ENCODE assay signal across 12 cellular contexts in genomic region chr1:192225713-192226112, GRCh38.
DNase-seq lines count a peak whose midpoint lies in the region; ATAC-seq and TF ChIP-seq lines count a peak whose summit lies in the region.
"Had no signal": no experiment of that assay in that cellular context is flagged by ENCODE, and none has a peak within 500 bp of the region (broad histone marks: within the 10 kb centered on the region; RNA-seq: fewer than 3 reads in every experiment).

No MANE protein-coding gene starts in this region.

- H3K4me3 Mint-ChIP-seq in progenitor cell of endocrine pancreas (ENCODE audit: low read depth) (no peak overlapping the region), type B pancreatic cell (no peak overlapping the region)

- ATAC-seq in HG02571 (IDR thresholded peaks at IDR 0.05; ENCODE audit: unreplicated experiment) = no peak

- DNase-seq in HCEC 1CT (peak; percentile 90), NOMO-1 treated with DMSO at 0.1 percent for 48 hours (lab: John Stamatoyannopoulos, UW; ENCODE audit: unreplicated experiment) (peak; percentile 62), dermis blood vessel endothelial cell (peak; percentile 63), smooth muscle cell (lab: John Stamatoyannopoulos, UW; ENCODE audit: unreplicated experiment) (no peak), progenitor cell of endocrine pancreas (ENCODE audit: low spot score, unreplicated experiment) (no peak), type B pancreatic cell (ENCODE audit: extremely low spot score, unreplicated experiment) (no peak)
- DNase-seq: glutamatergic neuron, NCI-H1436, NCI-H524, SJCRH30 had no signal

- no peaks in the 10 kb centered on the region for H3K4me1 ChIP-seq in smooth muscle cell (ENCODE audit: low read depth)
- H3K4me1 ChIP-seq: SJCRH30 had no signal

- peak overlapping the region; percentile 6 for H3K27ac ChIP-seq in smooth muscle cell (ENCODE audit: low read depth)
- H3K27ac ChIP-seq: SJCRH30, thoracic aorta had no signal

- WGBS in smooth muscle cell (ENCODE audit: low lambda C conversion rate) = 63% methylated on average over 3 of the region's 3 CpGs

- no peaks in the 10 kb centered on the region for H3K36me3 Mint-ChIP-seq in progenitor cell of endocrine pancreas (ENCODE audit: insufficient read depth)
- H3K36me3 Mint-ChIP-seq in type B pancreatic cell = no peaks in the 10 kb centered on the region

- H3K36me3 ChIP-seq in smooth muscle cell (ENCODE audit: low read depth) = no peaks in the 10 kb centered on the region
- H3K36me3 ChIP-seq: SJCRH30, thoracic aorta had no signal

- H3K79me2 ChIP-seq in smooth muscle cell (ENCODE audit: low read depth) = no peaks in the 10 kb centered on the region

- H3K9me3 Mint-ChIP-seq in progenitor cell of endocrine pancreas (ENCODE audit: low read depth) (no peaks in the 10 kb centered on the region), type B pancreatic cell (no peaks in the 10 kb centered on the region)

- TF ChIP-seq CTCF in smooth muscle cell (IDR thresholded peaks at IDR 0.05; ENCODE audit: borderline replicate concordance, insufficient read depth, poor library complexity, severe bottlenecking) = no peak
- no peak for TF ChIP-seq CTCF in progenitor cell of endocrine pancreas (IDR thresholded peaks at IDR 0.05; ENCODE audit: unreplicated experiment)
- TF ChIP-seq CTCF in type B pancreatic cell (conservative IDR thresholded peaks at IDR 0.05) = no peak

- H2AFZ ChIP-seq in smooth muscle cell (ENCODE audit: low read depth) = no peak overlapping the region

- H4K20me1 ChIP-seq in smooth muscle cell (ENCODE audit: low read depth) = no peaks in the 10 kb centered on the region

- H3K4me2 ChIP-seq in smooth muscle cell = no peak overlapping the region

- H3K27ac Mint-ChIP-seq in progenitor cell of endocrine pancreas (no peak overlapping the region), type B pancreatic cell (no peak overlapping the region)

- no peak overlapping the region for H3K9ac ChIP-seq in smooth muscle cell (ENCODE audit: low read depth)

- no peak overlapping the region for H3K4me3 ChIP-seq in smooth muscle cell
- H3K4me3 ChIP-seq: SJCRH30, thoracic aorta had no signal

- H3F3A ChIP-seq in smooth muscle cell (ENCODE audit: low read depth) = no peaks in the 10 kb centered on the region

- H3K4me1 Mint-ChIP-seq in progenitor cell of endocrine pancreas (ENCODE audit: low read depth) (no peaks in the 10 kb centered on the region), type B pancreatic cell (ENCODE audit: unreplicated experiment) (no peaks in the 10 kb centered on the region)

- H3K9me3 ChIP-seq in smooth muscle cell (replicated peaks; ENCODE audit: low read depth) = no peaks in the 10 kb centered on the region
- H3K9me3 ChIP-seq: SJCRH30, thoracic aorta had no signal

- H3K27me3 Mint-ChIP-seq in progenitor cell of endocrine pancreas (no peaks in the 10 kb centered on the region), type B pancreatic cell (no peaks in the 10 kb centered on the region)

- no peaks in the 10 kb centered on the region for H3K27me3 ChIP-seq in smooth muscle cell (ENCODE audit: low read depth)
- H3K27me3 ChIP-seq: SJCRH30 had no signal

Comparison
In these comparisons a context has a peak if more than half of its experiments do, and no peak if none do; other contexts are left out.
1. DNase-seq: peak in HCEC 1CT (single experiment), NOMO-1 treated with DMSO at 0.1 percent for 48 hours (single experiment) and dermis blood vessel endothelial cell (single experiment); none in smooth muscle cell (single experiment), progenitor cell of endocrine pancreas (single experiment) and type B pancreatic cell (single experiment).